In genomic region chrX:331145-331771, GRCh38 we compare ENCODE assay signal across 10 cellular contexts. TPM values are rescaled to one million over a fixed set of nuclear protein-coding genes. Genes with fewer than 3 reads are reported as not detected.
DNase-seq lines count a peak whose midpoint lies in the region; ATAC-seq and TF ChIP-seq lines count a peak whose summit lies in the region.
"Had no signal": no experiment of that assay in that cellular context is flagged by ENCODE, and none has a peak within 500 bp of the region (broad histone marks: within the 10 kb centered on the region; RNA-seq: fewer than 3 reads in every experiment).

No MANE protein-coding gene starts in this region.

- no peak for ATAC-seq in HG02981 (IDR thresholded peaks at IDR 0.05; ENCODE audit: unreplicated experiment)
- ATAC-seq in HG03039 (IDR thresholded peaks at IDR 0.05; ENCODE audit: unreplicated experiment), result no peak

- H3K4me3 ChIP-seq in fibroblast of villous mesenchyme (ENCODE audit: low read depth, low read length), result no peak overlapping the region
- H3K4me3 ChIP-seq: ovary had no signal

- CTCF ChIA-PET in RWPE1 (lab: Yijun Ruan, JAX), result no interaction called here

- no peak overlapping the region for H3K27ac ChIP-seq in RWPE1
- H3K27ac ChIP-seq: ovary had no signal

- peak; percentile 68 for DNase-seq in ELR (ENCODE audit: low read depth)
- peak; percentile 7 for DNase-seq in RWPE1 (ENCODE audit: low spot score)
- peak; percentile 23 for DNase-seq in fibroblast of villous mesenchyme (ENCODE audit: low read depth)
- DNase-seq in posterior vena cava (ENCODE audit: low spot score), result peak; percentile 85
- no peak for DNase-seq in NOMO-1 (lab: John Stamatoyannopoulos, UW; ENCODE audit: unreplicated experiment in 2 of 2)
- no peak for DNase-seq in activated effector memory CD4-positive, alpha-beta T cell treated with Interleukin-2 at 50 U/mL for 16 hours
- DNase-seq: NCI-H2029 treated with DMSO at 0.1 percent for 48 hours had no signal

- no peak for TF ChIP-seq CTCF in RWPE1 (conservative IDR thresholded peaks at IDR 0.05; ENCODE audit: low read depth)
- TF ChIP-seq CTCF in fibroblast of villous mesenchyme (IDR thresholded peaks at IDR 0.05; ENCODE audit: insufficient read depth, low read depth, low read length), result no peak

- intact Hi-C loops in posterior vena cava (cut with DNase I), result no loop called here

- POLR2A ChIA-PET in RWPE1 (lab: Yijun Ruan, JAX; ENCODE audit: low non-redundant PET), result no interaction called here

RNA-seq across cellular contexts. Expression of gene GTPBP6, which starts 12.7 kb away (rescaled TPM):
- total RNA-seq in fibroblast of villous mesenchyme, result 25.5 and 39.6 TPM in 2 replicates
- total RNA-seq in posterior vena cava, result 10 to 100 TPM; 31.1 to 34.9 TPM

RNA-seq across cellular contexts. Expression of gene PLCXD1, which starts 50.1 kb away (rescaled TPM):
- total RNA-seq in fibroblast of villous mesenchyme (8.2 and 13.2 TPM in 2 replicates), posterior vena cava (1 to 10 TPM; 3.1 to 5.6 TPM)

RNA-seq across cellular contexts. Expression of gene PPP2R3B, which starts 55.4 kb away (rescaled TPM):
- total RNA-seq in fibroblast of villous mesenchyme (9.1 and 15.1 TPM in 2 replicates), posterior vena cava (10 to 100 TPM; 17.9 to 23.4 TPM)

Comparison
In these comparisons a context has a peak if more than half of its experiments do, and no peak if none do; other contexts are left out.
1. DNase-seq: peak in ELR (single experiment), RWPE1 (single experiment), fibroblast of villous mesenchyme (single experiment) and posterior vena cava (single experiment); none in NOMO-1 (0 of 2) and activated effector memory CD4-positive, alpha-beta T cell treated with Interleukin-2 at 50 U/mL for 16 hours (single experiment).